Comparison of ENCODE assay signal across 1 cellular context in the genomic region with DNA sequence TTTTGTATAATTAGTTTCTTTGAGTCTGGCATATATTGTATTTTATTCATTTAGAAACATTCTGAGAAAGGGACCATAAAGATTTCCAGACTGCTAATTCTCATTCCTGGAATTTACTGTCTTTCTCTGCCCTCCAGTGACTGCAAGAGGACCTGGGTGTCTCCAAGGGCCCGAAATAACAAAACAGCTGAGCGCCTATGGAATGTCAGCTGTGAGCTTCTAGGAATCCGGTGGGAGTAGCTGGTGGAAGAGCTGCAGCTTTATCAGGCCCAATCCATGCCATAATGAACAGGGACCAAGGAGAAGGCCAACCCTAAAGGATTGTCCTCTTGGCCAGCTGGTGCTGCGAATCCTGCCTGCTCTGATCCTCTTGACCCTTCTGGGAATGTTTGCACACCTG.
TF ChIP-seq lines count a peak whose summit lies in the region.

No MANE protein-coding gene starts in this region.

TF ChIP-seq in H1, 55 proteins besides CTCF, POLR2A, EP300 and RAD21:
- TF ChIP-seq KDM1A (IDR thresholded peaks at IDR 0.05; ENCODE audit: borderline replicate concordance, low read length) (no peak), BRCA1 (IDR thresholded peaks at IDR 0.05; ENCODE audit: low read depth, low read length) (no peak), SUZ12 (IDR thresholded peaks at IDR 0.05; ENCODE audit: low read length) (no peak), BACH1 (IDR thresholded peaks at IDR 0.05; ENCODE audit: low read length) (no peak), CEBPB (IDR thresholded peaks at IDR 0.05; ENCODE audit: low read depth, low read length) (no peak), RFX5 (IDR thresholded peaks at IDR 0.05; ENCODE audit: borderline replicate concordance, low read depth, low read length) (no peak), RNF2 (IDR thresholded peaks at IDR 0.05; ENCODE audit: borderline replicate concordance, low read depth, low read length, missing control alignments, poor library complexity, severe bottlenecking) (no peak)
- TF ChIP-seq, protein P1, sequence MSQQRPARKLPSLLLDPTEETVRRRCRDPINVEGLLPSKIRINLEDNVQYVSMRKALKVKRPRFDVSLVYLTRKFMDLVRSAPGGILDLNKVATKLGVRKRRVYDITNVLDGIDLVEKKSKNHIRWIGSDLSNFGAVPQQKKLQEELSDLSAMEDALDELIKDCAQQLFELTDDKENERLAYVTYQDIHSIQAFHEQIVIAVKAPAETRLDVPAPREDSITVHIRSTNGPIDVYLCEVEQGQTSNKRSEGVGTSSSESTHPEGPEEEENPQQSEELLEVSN (IDR thresholded peaks at IDR 0.05): no peak
